Comparison of ENCODE assay signal across 1 cellular context in the genomic region with DNA sequence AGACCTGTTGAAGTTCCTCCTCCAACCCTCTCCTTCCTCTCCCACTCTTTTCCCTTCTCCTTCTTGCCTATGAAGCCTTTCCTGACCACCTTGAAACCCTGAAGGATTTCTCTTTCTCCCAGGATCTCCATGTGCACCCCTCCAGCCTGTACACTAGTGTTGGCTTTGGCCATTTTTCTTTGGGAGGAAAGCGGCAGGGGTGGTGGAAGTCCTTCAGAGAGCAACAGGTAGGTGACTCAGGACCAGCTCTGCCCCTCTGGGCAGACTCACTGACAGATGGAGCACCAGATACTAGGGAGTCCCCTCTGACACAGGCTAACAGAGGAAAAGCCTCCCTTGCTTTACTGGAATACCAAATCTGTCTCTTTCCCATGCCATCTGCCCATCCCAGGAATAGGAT.
TF ChIP-seq lines count a peak whose summit lies in the region.

No MANE protein-coding gene starts in this region.

TF ChIP-seq in H1, 55 proteins besides CTCF, POLR2A, EP300 and RAD21 (continued from another document):
- no peak for TF ChIP-seq NANOG (IDR thresholded peaks at IDR 0.05; ENCODE audit: insufficient read depth, low read depth, low read length, poor library complexity, severe bottlenecking)
- no peak for TF ChIP-seq CBX8 (IDR thresholded peaks at IDR 0.05; ENCODE audit: borderline replicate concordance, low read depth, low read length)
- no peak for TF ChIP-seq KDM5A (IDR thresholded peaks at IDR 0.05; ENCODE audit: low read length)
- no peak for TF ChIP-seq KDM4A (IDR thresholded peaks at IDR 0.05; ENCODE audit: low read depth, low read length, severe bottlenecking)
- no peak for TF ChIP-seq KDM1A (IDR thresholded peaks at IDR 0.05; ENCODE audit: borderline replicate concordance, low read length)
- TF ChIP-seq, protein P1, sequence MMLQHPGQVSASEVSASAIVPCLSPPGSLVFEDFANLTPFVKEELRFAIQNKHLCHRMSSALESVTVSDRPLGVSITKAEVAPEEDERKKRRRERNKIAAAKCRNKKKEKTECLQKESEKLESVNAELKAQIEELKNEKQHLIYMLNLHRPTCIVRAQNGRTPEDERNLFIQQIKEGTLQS (IDR thresholded peaks at IDR 0.05; ENCODE audit: insufficient read depth, low read depth, low read length), result no peak
- no peak for TF ChIP-seq MAX (IDR thresholded peaks at IDR 0.05)
- no peak for TF ChIP-seq RNF2 (IDR thresholded peaks at IDR 0.05; ENCODE audit: borderline replicate concordance, low read depth, low read length, missing control alignments, poor library complexity, severe bottlenecking)
- no peak for TF ChIP-seq E2F6 (IDR thresholded peaks at IDR 0.05)
- TF ChIP-seq BRCA1 (IDR thresholded peaks at IDR 0.05; ENCODE audit: low read depth, low read length), result no peak
- no peak for TF ChIP-seq ATF2 (IDR thresholded peaks at IDR 0.05; ENCODE audit: low read length)
- no peak for TF ChIP-seq FOSL1 (IDR thresholded peaks at IDR 0.05; ENCODE audit: insufficient read depth, low read depth, low read length)
- no peak for TF ChIP-seq ASH2L (IDR thresholded peaks at IDR 0.05; ENCODE audit: low read length)
